Comparison of ENCODE assay signal across 9 cellular contexts in the genomic region with DNA sequence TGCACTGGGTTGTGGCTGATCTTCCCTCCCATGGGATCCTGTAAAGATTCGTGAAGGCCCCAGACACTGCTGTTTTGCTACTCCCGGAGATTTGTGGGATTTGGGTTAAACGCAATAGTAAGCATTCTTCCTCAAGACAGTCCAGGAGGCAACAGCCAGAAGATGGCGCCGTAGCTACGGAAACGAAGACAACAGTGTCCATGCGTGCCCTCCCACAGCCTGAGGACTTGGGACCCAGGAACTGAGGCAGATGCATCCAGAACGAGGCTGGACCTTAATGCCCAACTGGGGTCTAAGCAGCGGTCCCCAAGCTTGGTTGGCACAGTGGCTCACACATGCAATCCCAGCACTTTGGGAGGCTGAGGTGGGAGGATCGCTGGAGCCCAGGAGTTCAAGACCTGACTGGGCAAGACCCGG. TPM values are rescaled to one million over a fixed set of nuclear protein-coding genes. Genes with fewer than 3 reads are reported as not detected.
DNase-seq lines count a peak whose midpoint lies in the region; ATAC-seq, FAIRE-seq and TF ChIP-seq lines count a peak whose summit lies in the region.
"Had no signal": no experiment of that assay in that cellular context is flagged by ENCODE, and none has a peak within 500 bp of the region (broad histone marks: within the 10 kb centered on the region; RNA-seq: fewer than 3 reads in every experiment).

No MANE protein-coding gene starts in this region.

- no peaks in the 10 kb centered on the region for H3K9me3 ChIP-seq in thoracic aorta

- H3K9me3 Mint-ChIP-seq in activated T-cell treated with anti-CD3 and anti-CD28 coated beads, Interleukin-2, amount 50 U/mL, for 24 hours: no peaks in the 10 kb centered on the region

- TF ChIP-seq CTCF in bronchial epithelial cell (IDR thresholded peaks at IDR 0.05; ENCODE audit: insufficient read depth, low read length, severe bottlenecking) (peak; percentile 48), kidney epithelial cell (IDR thresholded peaks at IDR 0.05; ENCODE audit: insufficient read depth, low read length, poor library complexity, severe bottlenecking) (peak; percentile 33), thoracic aorta (IDR thresholded peaks at IDR 0.05) (peak; percentile 21)

- H3K4me3 ChIP-seq in bronchial epithelial cell (ENCODE audit: low read depth, low read length): no peak overlapping the region
- H3K4me3 ChIP-seq in kidney epithelial cell (ENCODE audit: low read depth, low read length): no peak overlapping the region
- H3K4me3 ChIP-seq in thoracic aorta: no peak overlapping the region

- H3K4me1 Mint-ChIP-seq in activated T-cell treated with anti-CD3 and anti-CD28 coated beads, Interleukin-2, amount 50 U/mL, for 24 hours (ENCODE audit: low read depth): no peaks in the 10 kb centered on the region

- ATAC-seq in thoracic aorta (ENCODE audit: insufficient number of reproducible peaks, low FRiP score, low read depth) (no peak), HG03469 (IDR thresholded peaks at IDR 0.05; ENCODE audit: unreplicated experiment) (no peak), HG03025 (IDR thresholded peaks at IDR 0.05; ENCODE audit: low FRiP score, unreplicated experiment) (no peak)

- H3K27me3 ChIP-seq in bronchial epithelial cell (ENCODE audit: control insufficient read depth, insufficient read depth, low read length) (no peaks in the 10 kb centered on the region), kidney epithelial cell (ENCODE audit: control insufficient read depth, insufficient read depth, low read length) (peaks cover 5% of the 10 kb centered on the region), thoracic aorta (replicated peaks; ENCODE audit: insufficient read depth) (no peaks in the 10 kb centered on the region)

- no peaks in the 10 kb centered on the region for H3K4me1 ChIP-seq in thoracic aorta (ENCODE audit: control insufficient read depth in 1 of 2, low read depth in 2 of 2)

- peak; percentile 29 to 42 for DNase-seq in activated T-cell treated with anti-CD3 and anti-CD28 coated beads, Interleukin-2, amount 50 U/mL, for 48 hours
- DNase-seq in activated T-cell treated with anti-CD3 and anti-CD28 coated beads, Interleukin-2, amount 50 U/mL, for 24 hours: no peak
- DNase-seq in NCI-H2227 (lab: John Stamatoyannopoulos, UW; ENCODE audit: unreplicated experiment) (peak; percentile 89), bronchial epithelial cell (ENCODE audit: low read depth) (peak; percentile 29), kidney epithelial cell (ENCODE audit: low read depth) (no peak), thoracic aorta (ENCODE audit: low spot score) (peak; percentile 11)

- no peaks in the 10 kb centered on the region for H3K36me3 Mint-ChIP-seq in activated T-cell treated with anti-CD3 and anti-CD28 coated beads, Interleukin-2, amount 50 U/mL, for 24 hours (ENCODE audit: low read depth)

- no peak overlapping the region for H3K4me3 Mint-ChIP-seq in activated T-cell treated with anti-CD3 and anti-CD28 coated beads, Interleukin-2, amount 50 U/mL, for 24 hours

- FAIRE-seq in bronchial epithelial cell (lab: Jason Lieb, UNC): no peak
- FAIRE-seq: frontal cortex had no signal

- H3K27ac ChIP-seq in thoracic aorta: no peak overlapping the region

- H3K27me3 Mint-ChIP-seq in activated T-cell treated with anti-CD3 and anti-CD28 coated beads, Interleukin-2, amount 50 U/mL, for 24 hours: peaks cover 33% of the 10 kb centered on the region

- no peak overlapping the region for H3K27ac Mint-ChIP-seq in activated T-cell treated with anti-CD3 and anti-CD28 coated beads, Interleukin-2, amount 50 U/mL, for 24 hours

- H3K36me3 ChIP-seq in bronchial epithelial cell (ENCODE audit: control insufficient read depth, insufficient read depth, low read length) (no peaks in the 10 kb centered on the region), kidney epithelial cell (ENCODE audit: control insufficient read depth, insufficient read depth, low read length) (no peaks in the 10 kb centered on the region), thoracic aorta (no peaks in the 10 kb centered on the region)

RNA-seq across cellular contexts. Expression of a gene that starts 57.6 kb away (rescaled TPM):
- total RNA-seq in bronchial epithelial cell (7.0 and 7.1 TPM in 2 replicates), kidney epithelial cell (12.5 and 13.9 TPM in 2 replicates), thoracic aorta (10 to 100 TPM; 22.6 to 34.6 TPM)

Comparison
In these comparisons a context has a peak if more than half of its experiments do, and no peak if none do; other contexts are left out.
1. DNase-seq: peak in activated T-cell treated with anti-CD3 and anti-CD28 coated beads, Interleukin-2, amount 50 U/mL, for 48 hours (2 of 2), NCI-H2227 (single experiment), bronchial epithelial cell (single experiment) and thoracic aorta (single experiment); none in activated T-cell treated with anti-CD3 and anti-CD28 coated beads, Interleukin-2, amount 50 U/mL, for 24 hours (single experiment) and kidney epithelial cell (single experiment).
2. Peak in every context shown above with its lines, with median percentiles within 50 percentile points of each other: CTCF ChIP-seq.